Comparison of ENCODE assay signal across 2 cellular contexts in the genomic region with DNA sequence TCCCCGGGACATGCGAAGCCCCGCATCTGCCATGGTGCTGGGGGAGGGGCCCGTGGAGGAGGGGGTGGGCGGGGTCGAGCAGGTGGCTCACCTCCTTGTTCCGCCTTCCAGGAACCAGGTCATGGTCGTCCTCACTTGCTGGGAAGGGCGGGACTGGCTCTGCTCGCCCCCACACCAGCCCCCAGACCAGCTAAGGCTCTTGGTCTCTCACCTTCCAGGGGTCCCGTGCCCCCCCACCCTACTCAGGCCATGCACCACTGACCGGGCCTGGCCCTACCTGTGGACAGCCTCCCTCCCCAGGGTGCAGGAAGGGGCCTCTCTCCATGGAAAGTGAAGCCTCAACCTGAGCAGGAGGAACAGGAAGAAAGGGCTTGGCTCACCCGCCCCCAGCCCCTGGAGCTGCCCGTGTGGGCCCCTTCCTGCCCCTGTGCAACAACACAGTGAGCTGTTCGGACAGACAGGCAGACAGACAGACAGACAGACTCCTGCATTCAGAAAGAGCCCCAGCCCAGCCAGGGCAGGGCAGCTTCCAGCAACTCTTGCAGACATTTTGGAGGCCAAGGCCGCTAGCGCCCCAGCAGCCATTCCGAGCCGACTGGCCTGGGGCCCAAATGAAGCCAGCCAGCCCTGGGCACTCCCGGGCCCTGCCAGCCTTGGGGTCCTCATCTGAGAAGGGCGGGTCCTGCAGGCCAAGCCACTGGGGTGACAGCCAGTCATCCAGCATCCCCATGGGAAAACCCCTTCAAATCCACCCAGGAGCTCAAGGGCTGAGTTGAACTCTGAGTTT.
TF ChIP-seq lines count a peak whose summit lies in the region.

No MANE protein-coding gene starts in this region.

TF ChIP-seq in K562, 482 proteins besides CTCF, POLR2A, EP300 and RAD21:
- TF ChIP-seq MAFK (IDR thresholded peaks at IDR 0.05; ENCODE audit: low read length) = no peak
- no peak for TF ChIP-seq TAF15 (IDR thresholded peaks at IDR 0.05; ENCODE audit: low read depth, low read length)
- TF ChIP-seq EGR1 (conservative IDR thresholded peaks at IDR 0.05) = 0 out of 2 replicates have a peak, but pooled peaks have one; percentile 3
- peak in 1 of 3 experiments; percentile 51 for TF ChIP-seq YY1 (IDR thresholded peaks at IDR 0.05; ENCODE audit: borderline replicate concordance in 1 of 3, control insufficient read depth in 1 of 3, extremely low read depth in 1 of 3, insufficient read depth in 3 of 3, insufficient read length in 1 of 3, insufficient replicate concordance in 2 of 3, low read depth in 1 of 3, low read length in 2 of 3)
- no peak for TF ChIP-seq PHTF2 (CRISPR knock-in tag; IDR thresholded peaks at IDR 0.05)
- TF ChIP-seq MBD2 (IDR thresholded peaks at IDR 0.05; ENCODE audit: borderline replicate concordance, low read depth) = no peak
- no peak for TF ChIP-seq NCOA2 (IDR thresholded peaks at IDR 0.05; ENCODE audit: partially characterized antibody in 2 of 2)
- no peak for TF ChIP-seq RBFOX2 (IDR thresholded peaks at IDR 0.05; ENCODE audit: low read depth, low read length)
- TF ChIP-seq CBX1 (IDR thresholded peaks at IDR 0.05; ENCODE audit: low read depth) = no peak
- TF ChIP-seq, protein P1, sequence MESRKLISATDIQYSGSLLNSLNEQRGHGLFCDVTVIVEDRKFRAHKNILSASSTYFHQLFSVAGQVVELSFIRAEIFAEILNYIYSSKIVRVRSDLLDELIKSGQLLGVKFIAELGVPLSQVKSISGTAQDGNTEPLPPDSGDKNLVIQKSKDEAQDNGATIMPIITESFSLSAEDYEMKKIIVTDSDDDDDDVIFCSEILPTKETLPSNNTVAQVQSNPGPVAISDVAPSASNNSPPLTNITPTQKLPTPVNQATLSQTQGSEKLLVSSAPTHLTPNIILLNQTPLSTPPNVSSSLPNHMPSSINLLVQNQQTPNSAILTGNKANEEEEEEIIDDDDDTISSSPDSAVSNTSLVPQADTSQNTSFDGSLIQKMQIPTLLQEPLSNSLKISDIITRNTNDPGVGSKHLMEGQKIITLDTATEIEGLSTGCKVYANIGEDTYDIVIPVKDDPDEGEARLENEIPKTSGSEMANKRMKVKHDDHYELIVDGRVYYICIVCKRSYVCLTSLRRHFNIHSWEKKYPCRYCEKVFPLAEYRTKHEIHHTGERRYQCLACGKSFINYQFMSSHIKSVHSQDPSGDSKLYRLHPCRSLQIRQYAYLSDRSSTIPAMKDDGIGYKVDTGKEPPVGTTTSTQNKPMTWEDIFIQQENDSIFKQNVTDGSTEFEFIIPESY (CRISPR knock-in tag; IDR thresholded peaks at IDR 0.05) = peak; percentile 24
- TF ChIP-seq TGIF2 (CRISPR knock-in tag; IDR thresholded peaks at IDR 0.05) = no peak
- TF ChIP-seq POLR2G (IDR thresholded peaks at IDR 0.05; ENCODE audit: low read depth, low read length) = 0 out of 2 replicates have a peak, but pooled peaks have one; percentile 27
- TF ChIP-seq GABPB2 (CRISPR knock-in tag; conservative IDR thresholded peaks at IDR 0.05) = no peak
- TF ChIP-seq JUN (IDR thresholded peaks at IDR 0.05; ENCODE audit: borderline replicate concordance, low read depth, low read length) = no peak
- TF ChIP-seq JUN (CRISPR knock-in tag; IDR thresholded peaks at IDR 0.05; ENCODE audit: borderline replicate concordance) = no peak

TF ChIP-seq in GM12891, 5 proteins besides CTCF, POLR2A, EP300 and RAD21:
- TF ChIP-seq POLR2AphosphoS5 (IDR thresholded peaks at IDR 0.05; ENCODE audit: low read depth, low read length) (no peak), PAX5 (IDR thresholded peaks at IDR 0.05; ENCODE audit: insufficient read depth, low read length, severe bottlenecking) (no peak)
TF ChIP-seq in GM12891: peak in this region for 0.
